In the genomic region with DNA sequence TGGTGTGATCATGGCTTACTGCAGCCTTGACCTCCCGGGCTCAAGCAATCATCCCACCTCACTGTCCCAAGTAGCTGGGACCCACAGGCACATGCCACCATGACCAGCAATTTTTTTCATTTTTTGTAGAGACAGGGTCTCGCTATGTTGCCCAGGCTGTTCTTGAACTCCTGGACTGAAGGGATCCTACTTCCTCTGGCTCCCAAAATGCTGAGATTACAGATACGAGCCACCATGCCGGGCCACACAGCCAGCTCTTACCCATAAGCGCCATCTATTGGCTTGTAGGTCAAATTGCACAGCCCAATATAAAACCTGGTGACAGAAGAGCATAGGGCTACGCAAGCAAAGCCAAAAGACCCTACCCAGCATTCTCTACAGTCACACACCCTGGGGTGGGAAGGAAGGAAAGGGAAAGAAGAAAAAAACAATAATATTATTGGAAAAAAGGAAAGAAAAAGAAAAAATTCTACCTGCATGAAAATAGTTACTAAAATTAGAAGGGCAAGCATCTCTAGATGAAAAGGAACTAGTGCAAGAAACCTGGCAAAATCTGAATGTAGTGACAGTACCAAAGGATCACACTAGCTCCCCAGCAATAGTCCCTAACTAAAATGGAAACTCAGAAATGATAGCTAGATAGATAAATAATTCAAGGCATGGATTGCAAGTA, we compare ENCODE assay signal across 8 cellular contexts. TPM values are rescaled to one million over a fixed set of nuclear protein-coding genes. Genes with fewer than 3 reads are reported as not detected.
A peak's percentile ranks its signal among the peaks of the same experiment; 100 is the strongest.
DNase-seq lines count a peak whose midpoint lies in the region; ATAC-seq and TF ChIP-seq lines count a peak whose summit lies in the region.

No MANE protein-coding gene starts in this region.

- TF ChIP-seq POLR2A in body of pancreas (IDR thresholded peaks at IDR 0.05), result no peak
- no peak for TF ChIP-seq POLR2A in vagina (IDR thresholded peaks at IDR 0.05)

- 34% methylated on average over 6 of the region's 6 CpGs for WGBS in body of pancreas, 2 donors

- H3K4me1 ChIP-seq in body of pancreas, result no peaks in the 10 kb centered on the region
- H3K4me1 ChIP-seq in vagina, result no peaks in the 10 kb centered on the region

- intact Hi-C loops in body of pancreas (cut with DNase I), result no loop called here
- intact Hi-C loops in vagina (cut with DNase I), result no loop called here

- ATAC-seq in GM18867 (IDR thresholded peaks at IDR 0.05; ENCODE audit: unreplicated experiment) (peak; percentile 88), HG03439 (IDR thresholded peaks at IDR 0.05; ENCODE audit: unreplicated experiment) (peak; percentile 82), body of pancreas (no peak), left lobe of liver (peak; percentile 91)

- TF ChIP-seq CTCF in body of pancreas (IDR thresholded peaks at IDR 0.05), result peak in 6 of 7 experiments; percentile 16 to 45 (median 30)
- peak in 2 of 3 experiments; percentile 18 to 28 for TF ChIP-seq CTCF in vagina (IDR thresholded peaks at IDR 0.05)

- peak; percentile 8 for DNase-seq in CMK (ENCODE audit: low read depth)
- DNase-seq in NOMO-1 (lab: John Stamatoyannopoulos, UW; ENCODE audit: unreplicated experiment in 2 of 2), result peak; percentile 38 to 47
- DNase-seq in body of pancreas, result peak in 2 of 4 donors; percentile 14 to 29
- no peak for DNase-seq in left lobe of liver (ENCODE audit: low spot score)
- DNase-seq in vagina (ENCODE audit: extremely low spot score in 2 of 2), result no peak
- DNase-seq in mesenteric fat pad (ENCODE audit: low spot score), result no peak

- no peaks in the 10 kb centered on the region for H3K27me3 ChIP-seq in body of pancreas
- no peaks in the 10 kb centered on the region for H3K27me3 ChIP-seq in vagina

- H3K36me3 ChIP-seq in body of pancreas (replicated peaks in 1 of 2; ENCODE audit: insufficient read depth in 1 of 2, low read depth in 2 of 2) (no peaks in the 10 kb centered on the region), vagina (no peaks in the 10 kb centered on the region)

- no peaks in the 10 kb centered on the region for H3K9me3 ChIP-seq in body of pancreas
- no peaks in the 10 kb centered on the region for H3K9me3 ChIP-seq in vagina

- no peak overlapping the region for H3K4me3 ChIP-seq in body of pancreas
- no peak overlapping the region for H3K4me3 ChIP-seq in vagina

- H3K27ac ChIP-seq in body of pancreas, result no peak overlapping the region
- no peak overlapping the region for H3K27ac ChIP-seq in vagina

RNA-seq across cellular contexts. Expression of gene AMPH, which starts 29.4 kb away (rescaled TPM):
- total RNA-seq in body of pancreas (10 to 100 TPM in 1 of 2 donors, 1 to 10 TPM in 1; 2.6 to 14.2 TPM), left lobe of liver (1.1 TPM), vagina (13.3 TPM), mesenteric fat pad (16.4 TPM)

Comparison
In these comparisons a context has a peak if more than half of its experiments do, and no peak if none do; other contexts are left out.
1. DNase-seq: peak in CMK (single experiment) and NOMO-1 (2 of 2); none in left lobe of liver (single experiment), vagina (0 of 2) and mesenteric fat pad (single experiment).